Comparison of ENCODE assay signal across 1 cellular context in genomic region chr4:2469192-2469984, GRCh38.
A peak's percentile ranks its signal among the peaks of the same experiment; 100 is the strongest.
TF ChIP-seq lines count a peak whose summit lies in the region.

No MANE protein-coding gene starts in this region.

TF ChIP-seq in HEK293, 187 proteins besides CTCF, POLR2A, EP300 and RAD21 (continued from another document and continues in another):
- TF ChIP-seq ZNF26 (tag by site-specific recombination; IDR thresholded peaks at IDR 0.05) (no peak), ZNF621 (tag by site-specific recombination; IDR thresholded peaks at IDR 0.05) (no peak), EGR2 (tag by site-specific recombination; IDR thresholded peaks at IDR 0.05; ENCODE audit: low read depth) (peak; percentile 36; the same call in 1 of the 2 replicates), ZNF10 (tag by site-specific recombination; IDR thresholded peaks at IDR 0.05) (no peak), ZSCAN16 (tag by site-specific recombination; IDR thresholded peaks at IDR 0.05) (no peak), AEBP2 (tag by site-specific recombination; IDR thresholded peaks at IDR 0.05; ENCODE audit: borderline replicate concordance) (no peak), ZNF626 (tag by site-specific recombination; IDR thresholded peaks at IDR 0.05) (no peak), SCRT1 (tag by site-specific recombination; IDR thresholded peaks at IDR 0.05; ENCODE audit: borderline replicate concordance) (no peak), ZNF692 (tag by site-specific recombination; IDR thresholded peaks at IDR 0.05) (0 out of 2 replicates have a peak, but pooled peaks have one; percentile 18), HOXD13 (CRISPR knock-in tag; IDR thresholded peaks at IDR 0.05; ENCODE audit: borderline replicate concordance) (no peak), ZSCAN23 (tag by site-specific recombination; IDR thresholded peaks at IDR 0.05) (no peak), ZNF324 (tag by site-specific recombination; IDR thresholded peaks at IDR 0.05) (no peak), GLIS2 (tag by site-specific recombination; IDR thresholded peaks at IDR 0.05) (peak; percentile 71), ZNF155 (tag by site-specific recombination; IDR thresholded peaks at IDR 0.05) (no peak), IKZF3 (tag by site-specific recombination; IDR thresholded peaks at IDR 0.05) (no peak), BCL11A (tag by site-specific recombination; IDR thresholded peaks at IDR 0.05; ENCODE audit: low read depth) (no peak), ZNF19 (tag by site-specific recombination; IDR thresholded peaks at IDR 0.05; ENCODE audit: low read depth) (no peak), ZNF175 (tag by site-specific recombination; IDR thresholded peaks at IDR 0.05) (no peak), ZNF18 (tag by site-specific recombination; IDR thresholded peaks at IDR 0.05) (no peak), ZBTB1 (tag by site-specific recombination; IDR thresholded peaks at IDR 0.05) (no peak), HOXA7 (CRISPR knock-in tag; IDR thresholded peaks at IDR 0.05; ENCODE audit: borderline replicate concordance) (no peak), ZNF544 (tag by site-specific recombination; IDR thresholded peaks at IDR 0.05) (no peak), ZNF776 (tag by site-specific recombination; IDR thresholded peaks at IDR 0.05; ENCODE audit: borderline replicate concordance) (no peak), ZNF777 (tag by site-specific recombination; IDR thresholded peaks at IDR 0.05; ENCODE audit: borderline replicate concordance) (no peak), ZNF132 (tag by site-specific recombination; IDR thresholded peaks at IDR 0.05; ENCODE audit: borderline replicate concordance) (no peak), ZNF654 (tag by site-specific recombination; IDR thresholded peaks at IDR 0.05; ENCODE audit: low read depth) (no peak), ZNF488 (tag by site-specific recombination; IDR thresholded peaks at IDR 0.05) (no peak), ZBTB49 (tag by site-specific recombination; IDR thresholded peaks at IDR 0.05; ENCODE audit: low read depth) (no peak), ZSCAN30 (tag by site-specific recombination; IDR thresholded peaks at IDR 0.05) (0 out of 2 replicates have a peak, but pooled peaks have one; percentile 9), ZBTB8A (tag by site-specific recombination; IDR thresholded peaks at IDR 0.05) (peak; percentile 57; the same call in 1 of the 2 replicates), ZNF548 (tag by site-specific recombination; IDR thresholded peaks at IDR 0.05) (no peak), OVOL3 (tag by site-specific recombination; IDR thresholded peaks at IDR 0.05) (no peak), PRDM10 (tag by site-specific recombination; IDR thresholded peaks at IDR 0.05) (no peak), SCRT2 (tag by site-specific recombination; IDR thresholded peaks at IDR 0.05) (no peak), ZNF707 (tag by site-specific recombination; IDR thresholded peaks at IDR 0.05) (no peak), ZNF202 (tag by site-specific recombination; IDR thresholded peaks at IDR 0.05; ENCODE audit: borderline replicate concordance) (no peak), ZFHX2 (tag by site-specific recombination; conservative IDR thresholded peaks at IDR 0.05) (peak; percentile 27), ZNF514 (tag by site-specific recombination; IDR thresholded peaks at IDR 0.05) (no peak), KLF7 (tag by site-specific recombination; IDR thresholded peaks at IDR 0.05; ENCODE audit: borderline replicate concordance) (no peak)
- TF ChIP-seq, protein P1, sequence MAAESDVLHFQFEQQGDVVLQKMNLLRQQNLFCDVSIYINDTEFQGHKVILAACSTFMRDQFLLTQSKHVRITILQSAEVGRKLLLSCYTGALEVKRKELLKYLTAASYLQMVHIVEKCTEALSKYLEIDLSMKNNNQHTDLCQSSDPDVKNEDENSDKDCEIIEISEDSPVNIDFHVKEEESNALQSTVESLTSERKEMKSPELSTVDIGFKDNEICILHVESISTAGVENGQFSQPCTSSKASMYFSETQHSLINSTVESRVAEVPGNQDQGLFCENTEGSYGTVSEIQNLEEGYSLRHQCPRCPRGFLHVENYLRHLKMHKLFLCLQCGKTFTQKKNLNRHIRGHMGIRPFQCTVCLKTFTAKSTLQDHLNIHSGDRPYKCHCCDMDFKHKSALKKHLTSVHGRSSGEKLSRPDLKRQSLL (tag by site-specific recombination; IDR thresholded peaks at IDR 0.05) = 0 out of 2 replicates have a peak, but pooled peaks have one; percentile 19
- TF ChIP-seq, protein P2, sequence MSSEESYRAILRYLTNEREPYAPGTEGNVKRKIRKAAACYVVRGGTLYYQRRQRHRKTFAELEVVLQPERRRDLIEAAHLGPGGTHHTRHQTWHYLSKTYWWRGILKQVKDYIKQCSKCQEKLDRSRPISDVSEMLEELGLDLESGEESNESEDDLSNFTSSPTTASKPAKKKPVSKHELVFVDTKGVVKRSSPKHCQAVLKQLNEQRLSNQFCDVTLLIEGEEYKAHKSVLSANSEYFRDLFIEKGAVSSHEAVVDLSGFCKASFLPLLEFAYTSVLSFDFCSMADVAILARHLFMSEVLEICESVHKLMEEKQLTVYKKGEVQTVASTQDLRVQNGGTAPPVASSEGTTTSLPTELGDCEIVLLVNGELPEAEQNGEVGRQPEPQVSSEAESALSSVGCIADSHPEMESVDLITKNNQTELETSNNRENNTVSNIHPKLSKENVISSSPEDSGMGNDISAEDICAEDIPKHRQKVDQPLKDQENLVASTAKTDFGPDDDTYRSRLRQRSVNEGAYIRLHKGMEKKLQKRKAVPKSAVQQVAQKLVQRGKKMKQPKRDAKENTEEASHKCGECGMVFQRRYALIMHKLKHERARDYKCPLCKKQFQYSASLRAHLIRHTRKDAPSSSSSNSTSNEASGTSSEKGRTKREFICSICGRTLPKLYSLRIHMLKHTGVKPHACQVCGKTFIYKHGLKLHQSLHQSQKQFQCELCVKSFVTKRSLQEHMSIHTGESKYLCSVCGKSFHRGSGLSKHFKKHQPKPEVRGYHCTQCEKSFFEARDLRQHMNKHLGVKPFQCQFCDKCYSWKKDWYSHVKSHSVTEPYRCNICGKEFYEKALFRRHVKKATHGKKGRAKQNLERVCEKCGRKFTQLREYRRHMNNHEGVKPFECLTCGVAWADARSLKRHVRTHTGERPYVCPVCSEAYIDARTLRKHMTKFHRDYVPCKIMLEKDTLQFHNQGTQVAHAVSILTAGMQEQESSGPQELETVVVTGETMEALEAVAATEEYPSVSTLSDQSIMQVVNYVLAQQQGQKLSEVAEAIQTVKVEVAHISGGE (tag by site-specific recombination; conservative IDR thresholded peaks at IDR 0.05; ENCODE audit: low read depth) = peak; percentile 54
- TF ChIP-seq, protein P3, sequence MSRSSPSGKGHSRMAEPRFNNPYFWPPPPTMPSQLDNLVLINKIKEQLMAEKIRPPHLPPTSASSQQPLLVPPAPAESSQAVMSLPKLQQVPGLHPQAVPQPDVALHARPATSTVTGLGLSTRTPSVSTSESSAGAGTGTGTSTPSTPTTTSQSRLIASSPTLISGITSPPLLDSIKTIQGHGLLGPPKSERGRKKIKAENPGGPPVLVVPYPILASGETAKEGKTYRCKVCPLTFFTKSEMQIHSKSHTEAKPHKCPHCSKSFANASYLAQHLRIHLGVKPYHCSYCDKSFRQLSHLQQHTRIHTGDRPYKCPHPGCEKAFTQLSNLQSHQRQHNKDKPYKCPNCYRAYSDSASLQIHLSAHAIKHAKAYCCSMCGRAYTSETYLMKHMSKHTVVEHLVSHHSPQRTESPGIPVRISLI (tag by site-specific recombination; IDR thresholded peaks at IDR 0.05) = no peak
